Comparison of ENCODE assay signal across 1 cellular context in genomic region chr14:59455411-59455810, GRCh38.
TF ChIP-seq lines count a peak whose summit lies in the region.

No MANE protein-coding gene starts in this region.

TF ChIP-seq in IMR-90, 13 proteins besides CTCF, POLR2A, EP300 and RAD21:
- TF ChIP-seq, protein P1, sequence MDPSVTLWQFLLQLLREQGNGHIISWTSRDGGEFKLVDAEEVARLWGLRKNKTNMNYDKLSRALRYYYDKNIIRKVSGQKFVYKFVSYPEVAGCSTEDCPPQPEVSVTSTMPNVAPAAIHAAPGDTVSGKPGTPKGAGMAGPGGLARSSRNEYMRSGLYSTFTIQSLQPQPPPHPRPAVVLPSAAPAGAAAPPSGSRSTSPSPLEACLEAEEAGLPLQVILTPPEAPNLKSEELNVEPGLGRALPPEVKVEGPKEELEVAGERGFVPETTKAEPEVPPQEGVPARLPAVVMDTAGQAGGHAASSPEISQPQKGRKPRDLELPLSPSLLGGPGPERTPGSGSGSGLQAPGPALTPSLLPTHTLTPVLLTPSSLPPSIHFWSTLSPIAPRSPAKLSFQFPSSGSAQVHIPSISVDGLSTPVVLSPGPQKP (IDR thresholded peaks at IDR 0.05; ENCODE audit: borderline replicate concordance, low read depth, low read length) = no peak
- no peak for TF ChIP-seq MAZ (IDR thresholded peaks at IDR 0.05; ENCODE audit: borderline replicate concordance, low read depth, low read length)
- no peak for TF ChIP-seq SMC3 (IDR thresholded peaks at IDR 0.05; ENCODE audit: low read depth, low read length)
- TF ChIP-seq MXI1 (IDR thresholded peaks at IDR 0.05; ENCODE audit: borderline replicate concordance, low read depth, low read length) = no peak
- TF ChIP-seq NFE2L2 (IDR thresholded peaks at IDR 0.05; ENCODE audit: low read depth, low read length) = no peak
